ENCODE assay signal across 22 cellular contexts in the genomic region with DNA sequence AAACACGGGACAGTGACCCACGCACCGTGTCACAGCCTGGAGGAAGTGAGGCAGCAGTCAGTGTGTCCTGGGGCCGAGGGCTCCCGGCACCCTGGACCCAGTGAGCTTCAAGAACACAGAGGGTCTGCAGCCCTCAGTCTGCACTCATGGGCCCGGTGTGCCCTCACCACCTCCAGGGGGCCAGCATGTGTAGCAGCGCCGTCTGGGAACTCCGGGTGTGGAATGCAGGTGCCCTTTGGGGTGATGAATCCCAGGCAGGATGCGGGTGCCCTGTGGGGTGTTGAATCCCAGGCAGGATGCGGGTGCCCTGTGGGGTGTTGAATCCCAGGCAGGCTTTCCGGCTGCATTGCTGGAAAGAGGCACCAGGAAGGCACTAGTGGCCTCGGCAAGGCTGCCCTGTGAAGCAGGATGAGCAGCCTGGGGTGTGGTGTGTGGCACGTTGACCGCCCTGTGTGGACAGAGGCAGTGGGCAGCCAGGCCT.
"Had no signal": no experiment of that assay in that cellular context is flagged by ENCODE, and none has a peak within 500 bp of the region (broad histone marks: within the 10 kb centered on the region; RNA-seq: fewer than 3 reads in every experiment).

No MANE protein-coding gene starts in this region.

- H3K27ac ChIP-seq: brain microvascular endothelial cell, cardiac muscle cell, Peyer's patch had no signal

- H3K36me3 ChIP-seq: brain microvascular endothelial cell, cardiac muscle cell, Peyer's patch had no signal

- H3K9me3 ChIP-seq: Peyer's patch had no signal

- FAIRE-seq: astrocyte had no signal

- H3K4me3 ChIP-seq: cardiac muscle cell, Peyer's patch had no signal

- ATAC-seq: activated CD8-positive, alpha-beta T cell treated with anti-CD3 and anti-CD28 coated beads, Interleukin-2, amount 10 ng/mL, durations not matched to agents 7 days and 5 days; activated naive CD4-positive, alpha-beta T cell treated with anti-CD3 and anti-CD28 coated beads, Interleukin-2, amount 50 U/mL, for 72 hours; activated naive CD8-positive, alpha-beta T cell treated with anti-CD3 and anti-CD28 coated beads, Interleukin-2, amount 50 U/mL, for 24 hours; WTC11 had no signal

- DNase-seq: activated CD4-positive, alpha-beta T cell treated with anti-CD3 and anti-CD28 coated beads for 48 hours; activated CD4-positive, alpha-beta T cell treated with anti-CD3 and anti-CD28 coated beads, Interleukin-2, amount 50 U/mL, for 4 hours; activated CD4-positive, CD25-positive, alpha-beta regulatory T cell treated with anti-CD3 and anti-CD28 coated beads, Interleukin-2, amount 50 U/mL, for 72 hours; activated CD8-positive, alpha-beta memory T cell treated with anti-CD3 and anti-CD28 coated beads, Interleukin-2, amount 50 U/mL, for 48 hours; activated CD8-positive, alpha-beta T cell treated with anti-CD3 and anti-CD28 coated beads, Interleukin-2, amount 10 ng/mL, durations not matched to agents 7 days and 5 days; activated naive CD4-positive, alpha-beta T cell treated with Interleukin-2 at 50 U/mL for 16 hours; activated naive CD8-positive, alpha-beta T cell treated with anti-CD3 and anti-CD28 coated beads, Interleukin-2, amount 50 U/mL, for 24 hours; activated T-cell treated with anti-CD3 and anti-CD28 coated beads, Interleukin-2, amount 50 U/mL, for 1 hour; amniotic stem cell; brain microvascular endothelial cell; Kasumi-1; NCI-H1105 treated with DMSO at 0.1 percent for 48 hours; NCI-H1436 treated with DMSO at 0.1 percent for 48 hours; NCI-H187; NCI-H510A treated with DMSO at 0.1 percent for 48 hours; NCI-H69; SHP77 had no signal

- H3K4me1 ChIP-seq: Peyer's patch had no signal

- H3K27me3 ChIP-seq: brain microvascular endothelial cell, cardiac muscle cell, Peyer's patch had no signal
